Comparison of ENCODE assay signal across 16 cellular contexts in genomic region chr15:41788262-41788661, GRCh38. TPM values are rescaled to one million over a fixed set of nuclear protein-coding genes. Genes with fewer than 3 reads are reported as not detected.
A peak's percentile ranks its signal among the peaks of the same experiment; 100 is the strongest.
DNase-seq lines count a peak whose midpoint lies in the region; ATAC-seq and TF ChIP-seq lines count a peak whose summit lies in the region.
"Had no signal": no experiment of that assay in that cellular context is flagged by ENCODE, and none has a peak within 500 bp of the region (broad histone marks: within the 10 kb centered on the region; RNA-seq: fewer than 3 reads in every experiment).

No MANE protein-coding gene starts in this region.

- peak overlapping the region in 2 of 11 experiments; percentile 3 to 14; a peak in 3 of 22 replicates for H3K9ac ChIP-seq in BLaER1 treated with 17β-estradiol and CSF1 and Interleukin-3, amounts not matched to agents 10 nM and 100 nM
- H3K9ac ChIP-seq in OCI-LY3 (ENCODE audit: low read length) = no peak overlapping the region

- no peak overlapping the region for H3K4me3 ChIP-seq in BLaER1 treated with 17β-estradiol and CSF1 and Interleukin-3, amounts not matched to agents 10 nM and 100 nM
- H3K4me3 ChIP-seq in OCI-LY3 (ENCODE audit: low read length) = no peak overlapping the region
- H3K4me3 ChIP-seq: MG63 had no signal

- peak overlapping the region in 4 of 11 experiments; percentile 67 to 77 (median 72); a peak in 6 of 22 replicates for H3K27ac ChIP-seq in BLaER1 treated with 17β-estradiol and CSF1 and Interleukin-3, amounts not matched to agents 10 nM and 100 nM
- H3K27ac ChIP-seq in OCI-LY3 (ENCODE audit: low read length) = no peak overlapping the region

- no peak overlapping the region for H2AFZ ChIP-seq in OCI-LY3 (ENCODE audit: low read depth, low read length)

- TF ChIP-seq CTCF in OCI-LY3 (IDR thresholded peaks at IDR 0.05; ENCODE audit: low read depth, low read length) = no peak
- no peak for TF ChIP-seq CTCF in endothelial cell (IDR thresholded peaks at IDR 0.05; ENCODE audit: unreplicated experiment)
- TF ChIP-seq CTCF in nephron progenitor cell (IDR thresholded peaks at IDR 0.05) = no peak

- no peaks in the 10 kb centered on the region for H3K9me3 Mint-ChIP-seq in endothelial cell (ENCODE audit: unreplicated experiment)
- H3K9me3 Mint-ChIP-seq in nephron progenitor cell = no peaks in the 10 kb centered on the region
- H3K9me3 Mint-ChIP-seq: CD4-positive, CD25-positive, alpha-beta regulatory T cell had no signal

- H3K4me1 ChIP-seq in BLaER1 treated with 17β-estradiol and CSF1 and Interleukin-3, amounts not matched to agents 10 nM and 100 nM = peaks cover 55 to 92% (median 75%) of the 10 kb centered on the region in 10 experiments
- H3K4me1 ChIP-seq in OCI-LY3 (ENCODE audit: low read length) = peaks cover 7% of the 10 kb centered on the region

- no peak overlapping the region for H3K4me3 Mint-ChIP-seq in endothelial cell (ENCODE audit: unreplicated experiment)
- H3K4me3 Mint-ChIP-seq in nephron progenitor cell = no peak overlapping the region
- H3K4me3 Mint-ChIP-seq: CD4-positive, CD25-positive, alpha-beta regulatory T cell had no signal

- H3K36me3 Mint-ChIP-seq in endothelial cell (ENCODE audit: low read depth, unreplicated experiment) (peaks cover 8% of the 10 kb centered on the region), nephron progenitor cell (ENCODE audit: low read depth) (peaks cover 8% of the 10 kb centered on the region)

- H3K36me3 ChIP-seq in BLaER1 treated with 17β-estradiol and CSF1 and Interleukin-3, amounts not matched to agents 10 nM and 100 nM = no peaks in the 10 kb centered on the region
- peaks cover 3% of the 10 kb centered on the region for H3K36me3 ChIP-seq in OCI-LY3 (replicated peaks; ENCODE audit: low read depth, low read length)
- H3K36me3 ChIP-seq: MG63 had no signal

- H3K27me3 Mint-ChIP-seq in endothelial cell (ENCODE audit: unreplicated experiment) (peaks cover 5% of the 10 kb centered on the region), nephron progenitor cell (ENCODE audit: low read depth, poor library complexity) (no peaks in the 10 kb centered on the region)
- H3K27me3 Mint-ChIP-seq: CD4-positive, CD25-positive, alpha-beta regulatory T cell had no signal

- DNase-seq in endothelial cell (ENCODE audit: low spot score) (no peak), nephron progenitor cell (no peak)
- no peak for DNase-seq in activated CD4-positive, alpha-beta T cell treated with anti-CD3 and anti-CD28 coated beads for 48 hours
- DNase-seq: CD4-positive, CD25-positive, alpha-beta regulatory T cell; KG1; MG63; NCI-H1092; NCI-H2081 treated with DMSO at 0.1 percent for 48 hours; NCI-H345; NCI-H526 treated with DMSO at 0.1 percent for 48 hours; PC-3 had no signal

- peak overlapping the region; percentile 100 for H3K27ac Mint-ChIP-seq in endothelial cell (ENCODE audit: unreplicated experiment)
- peak overlapping the region; percentile 11 for H3K27ac Mint-ChIP-seq in nephron progenitor cell

- no peaks in the 10 kb centered on the region; a peak in 1 of 22 replicates for H4K20me1 ChIP-seq in BLaER1 treated with 17β-estradiol and CSF1 and Interleukin-3, amounts not matched to agents 10 nM and 100 nM
- peaks cover 6% of the 10 kb centered on the region; the same call in 1 of the 2 replicates for H4K20me1 ChIP-seq in OCI-LY3 (ENCODE audit: insufficient read depth, low read length)

- H3K4me2 ChIP-seq in BLaER1 treated with 17β-estradiol and CSF1 and Interleukin-3, amounts not matched to agents 10 nM and 100 nM = peak overlapping the region; percentile 71 to 96 (median 83)
- peak overlapping the region; percentile 51 for H3K4me2 ChIP-seq in OCI-LY3 (ENCODE audit: low read length)

- no peaks in the 10 kb centered on the region for H3K27me3 ChIP-seq in BLaER1 treated with 17β-estradiol and CSF1 and Interleukin-3, amounts not matched to agents 10 nM and 100 nM
- H3K27me3 ChIP-seq in OCI-LY3 (ENCODE audit: low read depth, low read length) = no peaks in the 10 kb centered on the region
- H3K27me3 ChIP-seq: MG63 had no signal

- no peak for ATAC-seq in GM18861 (IDR thresholded peaks at IDR 0.05; ENCODE audit: unreplicated experiment)
- no peak for ATAC-seq in GM21619 (IDR thresholded peaks at IDR 0.05; ENCODE audit: unreplicated experiment)
- ATAC-seq: HepG2, PC-3 had no signal

- H3K4me1 Mint-ChIP-seq in endothelial cell (ENCODE audit: unreplicated experiment) (peaks cover 49% of the 10 kb centered on the region), nephron progenitor cell (peaks cover 47% of the 10 kb centered on the region)

- no peaks in the 10 kb centered on the region for H3K9me3 ChIP-seq in BLaER1 treated with 17β-estradiol and CSF1 and Interleukin-3, amounts not matched to agents 10 nM and 100 nM (replicated peaks in 1 of 11)
- no peaks in the 10 kb centered on the region for H3K9me3 ChIP-seq in OCI-LY3 (ENCODE audit: insufficient read depth, low read length)
- H3K9me3 ChIP-seq: MG63 had no signal

- peaks cover 12% of the 10 kb centered on the region; the same call in 1 of the 2 replicates for H3K79me2 ChIP-seq in OCI-LY3 (ENCODE audit: low read length)

RNA-seq across cellular contexts. Expression of gene MAPKBP1, which starts 14.0 kb away (rescaled TPM):
- total RNA-seq in endothelial cell (ENCODE audit: unreplicated experiment) = 36.2 TPM

RNA-seq across cellular contexts. Expression of gene JMJD7, which starts 39.6 kb away (rescaled TPM):
- total RNA-seq in endothelial cell (ENCODE audit: unreplicated experiment) = 13.8 TPM

RNA-seq across cellular contexts. Expression of gene PLA2G4B, which starts 50.4 kb away (rescaled TPM):
- 2.9 TPM for total RNA-seq in endothelial cell (ENCODE audit: unreplicated experiment)
